Comparison of ENCODE assay signal across 1 cellular context in the genomic region with DNA sequence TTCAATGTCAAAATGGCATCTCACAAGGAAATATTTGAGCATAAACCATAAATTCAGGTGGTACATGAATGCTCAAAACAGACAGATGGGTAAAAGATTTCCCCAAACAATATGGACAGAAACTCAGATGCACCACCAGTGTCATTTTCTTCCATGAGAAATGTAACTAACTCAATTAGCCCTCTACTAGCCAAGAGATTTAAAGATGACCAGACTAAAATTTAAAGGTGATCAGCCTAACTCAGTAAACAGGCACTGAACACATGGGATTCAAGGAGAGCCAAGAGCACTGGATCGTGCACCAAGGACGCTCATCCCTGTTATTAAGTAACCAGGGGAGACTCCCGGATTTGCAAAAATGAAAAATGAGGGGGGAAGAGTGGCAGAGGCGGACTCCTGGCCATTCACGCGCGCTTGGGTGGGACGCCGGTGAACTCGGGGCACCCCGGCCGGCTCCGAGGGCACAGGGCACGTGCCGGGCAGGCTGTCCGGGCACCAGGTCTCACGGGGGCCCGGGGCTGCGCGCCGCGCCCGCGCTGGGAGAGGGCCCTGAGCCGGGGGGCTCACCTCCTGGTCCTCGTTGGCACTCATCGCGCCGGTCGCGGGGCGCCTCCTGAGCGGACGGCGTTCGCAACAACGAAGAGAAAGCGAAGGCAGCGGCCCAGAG.
TF ChIP-seq lines count a peak whose summit lies in the region.

No MANE protein-coding gene starts in this region.

TF ChIP-seq in H1, 55 proteins besides CTCF, POLR2A, EP300 and RAD21 (continued from another document):
- TF ChIP-seq, protein P1, sequence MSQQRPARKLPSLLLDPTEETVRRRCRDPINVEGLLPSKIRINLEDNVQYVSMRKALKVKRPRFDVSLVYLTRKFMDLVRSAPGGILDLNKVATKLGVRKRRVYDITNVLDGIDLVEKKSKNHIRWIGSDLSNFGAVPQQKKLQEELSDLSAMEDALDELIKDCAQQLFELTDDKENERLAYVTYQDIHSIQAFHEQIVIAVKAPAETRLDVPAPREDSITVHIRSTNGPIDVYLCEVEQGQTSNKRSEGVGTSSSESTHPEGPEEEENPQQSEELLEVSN (IDR thresholded peaks at IDR 0.05) = peak; percentile 69
- TF ChIP-seq TAF7 (optimal IDR thresholded peaks at IDR 0.05; ENCODE audit: borderline replicate concordance, low read depth, low read length) (no peak), HDAC2 (IDR thresholded peaks at IDR 0.05; ENCODE audit: borderline replicate concordance in 1 of 2, low read depth in 2 of 2, low read length in 2 of 2) (0 out of 4 replicates have a peak, but pooled peaks of 1 of the 2 experiments have one; percentile 35), KDM4A (IDR thresholded peaks at IDR 0.05; ENCODE audit: low read depth, low read length, severe bottlenecking) (peak; percentile 81), RNF2 (IDR thresholded peaks at IDR 0.05; ENCODE audit: borderline replicate concordance, low read depth, low read length, missing control alignments, poor library complexity, severe bottlenecking) (no peak)
